ENCODE assay signal across 8 cellular contexts in genomic region chr5:34534237-34535108, GRCh38.
DNase-seq lines count a peak whose midpoint lies in the region; ATAC-seq and TF ChIP-seq lines count a peak whose summit lies in the region.

No MANE protein-coding gene starts in this region.

- ATAC-seq in GM19455 (IDR thresholded peaks at IDR 0.05; ENCODE audit: unreplicated experiment): peak; percentile 92
- peak; percentile 56 for ATAC-seq in HG03439 (IDR thresholded peaks at IDR 0.05; ENCODE audit: unreplicated experiment)

- H3K4me3 ChIP-seq in AG10803 (ENCODE audit: low read length): no peak overlapping the region
- H3K4me3 ChIP-seq in epithelial cell of esophagus (ENCODE audit: low read length): no peak overlapping the region

- TF ChIP-seq CTCF in AG10803 (conservative IDR thresholded peaks at IDR 0.05; ENCODE audit: low read length) (no peak), epithelial cell of esophagus (IDR thresholded peaks at IDR 0.05; ENCODE audit: insufficient read depth, low read depth, low read length, missing control alignments) (no peak)

- intact Hi-C loops in head of caudate nucleus (cut with DNase I): loop anchor here (5.0 kb wide), 1 partner anchor 52 kb away; no protein-coding TSS in a partner anchor

- DNase-seq in AG10803 (ENCODE audit: low read depth): peak; percentile 99
- peak; percentile 91 for DNase-seq in epithelial cell of esophagus (ENCODE audit: low read depth)
- DNase-seq in activated effector memory CD4-positive, alpha-beta T cell treated with Interleukin-2 at 50 U/mL for 16 hours: no peak
- no peak for DNase-seq in head of caudate nucleus
- DNase-seq in T-helper 9 cell: no peak
- DNase-seq in NCI-H2107 treated with DMSO at 0.1 percent for 48 hours (lab: John Stamatoyannopoulos, UW; ENCODE audit: unreplicated experiment): no peak

Comparison
In these comparisons a context has a peak if more than half of its experiments do, and no peak if none do; other contexts are left out.
1. DNase-seq: peak in AG10803 (single experiment) and epithelial cell of esophagus (single experiment); none in activated effector memory CD4-positive, alpha-beta T cell treated with Interleukin-2 at 50 U/mL for 16 hours (single experiment), head of caudate nucleus (0 of 42), T-helper 9 cell (single experiment) and NCI-H2107 treated with DMSO at 0.1 percent for 48 hours (single experiment).